19 cellular contexts compared by ENCODE assay signal in the genomic region with DNA sequence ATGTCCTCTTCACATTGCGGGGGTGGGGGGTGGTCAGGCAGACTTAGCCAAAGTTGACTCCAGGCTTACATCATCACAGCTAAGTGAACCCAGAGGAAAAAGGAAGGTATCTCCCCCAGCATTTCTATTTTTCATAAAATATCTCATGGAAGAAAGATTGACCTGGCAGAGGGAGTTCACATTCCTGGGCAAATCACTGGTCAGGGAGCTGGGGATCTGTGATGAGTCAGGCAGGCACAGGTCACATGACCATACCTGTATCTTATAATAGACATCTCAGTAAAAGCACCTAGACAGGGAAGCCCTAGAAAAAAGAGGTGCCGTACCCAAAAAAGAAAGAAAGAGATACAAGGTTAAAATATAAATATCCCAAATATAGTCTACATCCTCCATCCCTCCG. TPM values are rescaled to one million over a fixed set of nuclear protein-coding genes. Genes with fewer than 3 reads are reported as not detected.
"Had no signal": no experiment of that assay in that cellular context is flagged by ENCODE, and none has a peak within 500 bp of the region (broad histone marks: within the 10 kb centered on the region; RNA-seq: fewer than 3 reads in every experiment).

No MANE protein-coding gene starts in this region.

- H3K9me3 Mint-ChIP-seq: activated CD8-positive, alpha-beta T cell treated with anti-CD3 and anti-CD28 coated beads for 36 hours; activated T-helper 17 cell treated with anti-CD3 and anti-CD28 coated beads, Interleukin-2, amount 50 U/mL, for 72 hours; mesothelial cell of epicardium; natural killer cell treated with Interleukin-12 subunit alpha and Interleukin-12 subunit beta and Interleukin-15 and Interleukin-18, amount 100 ng/mL, for 72 hours; type B pancreatic cell had no signal

- H3K4me3 ChIP-seq: lower lobe of right lung, testis had no signal

- H3K4me3 Mint-ChIP-seq: activated CD4-positive, alpha-beta T cell treated with anti-CD3 and anti-CD28 coated beads, Interleukin-2, amount 10 ng/mL, durations not matched to agents 24 days and 14 days; activated CD8-positive, alpha-beta T cell treated with anti-CD3 and anti-CD28 coated beads for 36 hours; activated naive CD8-positive, alpha-beta T cell treated with anti-CD3 and anti-CD28 coated beads, Interleukin-2, amount 10 ng/mL, durations not matched to agents 7 days and 5 days; activated T-helper 17 cell treated with anti-CD3 and anti-CD28 coated beads, Interleukin-2, amount 50 U/mL, for 72 hours; mesothelial cell of epicardium; natural killer cell treated with Interleukin-12 subunit alpha and Interleukin-12 subunit beta and Interleukin-15 and Interleukin-18, amount 100 ng/mL, for 72 hours; T-cell; type B pancreatic cell had no signal

- DNase-seq: activated CD4-positive, alpha-beta T cell treated with anti-CD3 and anti-CD28 coated beads, Interleukin-2, amount 10 ng/mL, durations not matched to agents 24 days and 14 days; activated CD8-positive, alpha-beta T cell treated with anti-CD3 and anti-CD28 coated beads for 36 hours; activated naive CD4-positive, alpha-beta T cell treated with Interleukin-2 at 50 U/mL for 16 hours; activated naive CD8-positive, alpha-beta T cell treated with anti-CD3 and anti-CD28 coated beads, Interleukin-2, amount 10 ng/mL, durations not matched to agents 7 days and 5 days; activated T-cell treated with anti-CD3 and anti-CD28 coated beads, Interleukin-2, amount 50 U/mL, for 1 hour; aorta; cerebellar nuclear complex; cortex of kidney; lower lobe of right lung; retina; stimulated activated CD4-positive, alpha-beta T cell treated with anti-CD3 and anti-CD28 coated beads, Interleukin-2, amount 100 ng/mL, for 48 hours; T-cell; testis had no signal

- H3K79me2 ChIP-seq: parathyroid adenoma had no signal

- H3K9ac ChIP-seq: parathyroid adenoma had no signal

- H3K27me3 ChIP-seq: testis had no signal

- H3K36me3 Mint-ChIP-seq: activated naive CD8-positive, alpha-beta T cell treated with anti-CD3 and anti-CD28 coated beads, Interleukin-2, amount 10 ng/mL, durations not matched to agents 7 days and 5 days; mesothelial cell of epicardium; T-cell had no signal

- H3K4me1 Mint-ChIP-seq: activated naive CD8-positive, alpha-beta T cell treated with anti-CD3 and anti-CD28 coated beads, Interleukin-2, amount 10 ng/mL, durations not matched to agents 7 days and 5 days; activated T-helper 17 cell treated with anti-CD3 and anti-CD28 coated beads, Interleukin-2, amount 50 U/mL, for 72 hours had no signal

- H3K27ac Mint-ChIP-seq: activated CD4-positive, alpha-beta T cell treated with anti-CD3 and anti-CD28 coated beads, Interleukin-2, amount 10 ng/mL, durations not matched to agents 24 days and 14 days; activated CD8-positive, alpha-beta T cell treated with anti-CD3 and anti-CD28 coated beads for 36 hours; activated naive CD8-positive, alpha-beta T cell treated with anti-CD3 and anti-CD28 coated beads, Interleukin-2, amount 10 ng/mL, durations not matched to agents 7 days and 5 days; activated T-helper 17 cell treated with anti-CD3 and anti-CD28 coated beads, Interleukin-2, amount 50 U/mL, for 72 hours; mesothelial cell of epicardium; natural killer cell treated with Interleukin-12 subunit alpha and Interleukin-12 subunit beta and Interleukin-15 and Interleukin-18, amount 100 ng/mL, for 72 hours; T-cell; type B pancreatic cell had no signal

- H3K4me1 ChIP-seq: lower lobe of right lung, parathyroid adenoma, testis had no signal

- H3K9me3 ChIP-seq: lower lobe of right lung, testis had no signal

- H3K27me3 Mint-ChIP-seq: activated CD8-positive, alpha-beta T cell treated with anti-CD3 and anti-CD28 coated beads for 36 hours; type B pancreatic cell had no signal

- H2AFZ ChIP-seq: parathyroid adenoma had no signal

- H3K27ac ChIP-seq: lower lobe of right lung, parathyroid adenoma, testis had no signal

- ATAC-seq: activated CD8-positive, alpha-beta T cell treated with anti-CD3 and anti-CD28 coated beads for 36 hours; activated T-helper 17 cell treated with anti-CD3 and anti-CD28 coated beads, Interleukin-2, amount 50 U/mL, for 72 hours; esophagus mucosa; lower lobe of right lung; natural killer cell treated with Interleukin-12 subunit alpha and Interleukin-12 subunit beta and Interleukin-15 and Interleukin-18, amount 100 ng/mL, for 72 hours; T-cell had no signal

- H3K36me3 ChIP-seq: lower lobe of right lung had no signal

RNA-seq across cellular contexts. Expression of gene WWC1, which starts 57.3 kb away (rescaled TPM):
- total RNA-seq: natural killer cell treated with Interleukin-12 subunit alpha and Interleukin-12 subunit beta and Interleukin-15 and Interleukin-18, amount 100 ng/mL, for 72 hours had no signal
